8 cellular contexts compared by ENCODE assay signal in genomic region chrX:2610246-2611170, GRCh38.
DNase-seq lines count a peak whose midpoint lies in the region; ATAC-seq and TF ChIP-seq lines count a peak whose summit lies in the region.

No MANE protein-coding gene starts in this region.

- in situ Hi-C loops in GM13977 (cut with MboI; ENCODE audit: low pct_unique_long_range_greater_than_20kb, low sequenced_read_pairs, unreplicated experiment), result no loop called here

- H3K9me3 ChIP-seq in tibial artery, result no peaks in the 10 kb centered on the region

- H3K27ac ChIP-seq in tibial artery, result peak overlapping the region; percentile 72 to 83

- no peak for DNase-seq in activated T-cell treated with anti-CD3 and anti-CD28 coated beads, Interleukin-2, amount 50 U/mL, for 72 hours
- DNase-seq in activated T-cell treated with anti-CD3 and anti-CD28 coated beads for 4 hours (no peak), kidney epithelial cell (ENCODE audit: low read depth) (no peak), tibial artery (no peak), GM13977 (ENCODE audit: low spot score) (no peak), SKM-1 (lab: John Stamatoyannopoulos, UW; ENCODE audit: unreplicated experiment) (no peak), HUDEP-2 (lab: John Stamatoyannopoulos, UW; ENCODE audit: unreplicated experiment in 76 of 76) (no peak)
- DNase-seq in activated naive CD8-positive, alpha-beta T cell treated with anti-CD3 and anti-CD28 coated beads for 36 hours, result no peak

- no peak for TF ChIP-seq CTCF in kidney epithelial cell (IDR thresholded peaks at IDR 0.05; ENCODE audit: insufficient read depth, low read length, poor library complexity, severe bottlenecking)
- TF ChIP-seq CTCF in tibial artery (IDR thresholded peaks at IDR 0.05), result no peak
- no peak for TF ChIP-seq CTCF in GM13977 (IDR thresholded peaks at IDR 0.05; ENCODE audit: extremely low read depth, insufficient read depth, missing control alignments)

- H3K36me3 Mint-ChIP-seq in activated T-cell treated with anti-CD3 and anti-CD28 coated beads, Interleukin-2, amount 50 U/mL, for 72 hours (ENCODE audit: insufficient read depth in 2 of 2), result peaks cover 17 to 21% of the 10 kb centered on the region in 2 donors
- H3K36me3 Mint-ChIP-seq in activated naive CD8-positive, alpha-beta T cell treated with anti-CD3 and anti-CD28 coated beads for 36 hours, result peaks cover 53% of the 10 kb centered on the region

- no peaks in the 10 kb centered on the region for H3K27me3 Mint-ChIP-seq in activated T-cell treated with anti-CD3 and anti-CD28 coated beads, Interleukin-2, amount 50 U/mL, for 72 hours (ENCODE audit: low read depth)
- no peaks in the 10 kb centered on the region for H3K27me3 Mint-ChIP-seq in activated naive CD8-positive, alpha-beta T cell treated with anti-CD3 and anti-CD28 coated beads for 36 hours

- no peak for ATAC-seq in activated T-cell treated with anti-CD3 and anti-CD28 coated beads, Interleukin-2, amount 50 U/mL, for 72 hours (replicated peaks in 1 of 2)

- peaks cover 1% of the 10 kb centered on the region for H3K36me3 ChIP-seq in kidney epithelial cell (ENCODE audit: control insufficient read depth, insufficient read depth, low read length)
- no peaks in the 10 kb centered on the region for H3K36me3 ChIP-seq in tibial artery

- peak overlapping the region; percentile 65 for H3K4me3 ChIP-seq in kidney epithelial cell (ENCODE audit: low read depth, low read length)
- H3K4me3 ChIP-seq in tibial artery, result peak overlapping the region; percentile 71 to 82

- H3K9me3 Mint-ChIP-seq in activated T-cell treated with anti-CD3 and anti-CD28 coated beads, Interleukin-2, amount 50 U/mL, for 72 hours, result peaks cover 4 to 6% of the 10 kb centered on the region in 2 donors
- peaks cover 2% of the 10 kb centered on the region for H3K9me3 Mint-ChIP-seq in activated naive CD8-positive, alpha-beta T cell treated with anti-CD3 and anti-CD28 coated beads for 36 hours

- no peaks in the 10 kb centered on the region for H3K27me3 ChIP-seq in kidney epithelial cell (ENCODE audit: control insufficient read depth, insufficient read depth, low read length)
- H3K27me3 ChIP-seq in tibial artery, result no peaks in the 10 kb centered on the region

- H3K27ac Mint-ChIP-seq in activated T-cell treated with anti-CD3 and anti-CD28 coated beads, Interleukin-2, amount 50 U/mL, for 72 hours, result peak overlapping the region; percentile 95
- H3K27ac Mint-ChIP-seq in activated naive CD8-positive, alpha-beta T cell treated with anti-CD3 and anti-CD28 coated beads for 36 hours, result peak overlapping the region; percentile 52

- H3K4me1 ChIP-seq in tibial artery, result peaks cover 0 to 26% (median 7%) of the 10 kb centered on the region in 4 donors

- H3K4me1 Mint-ChIP-seq in activated T-cell treated with anti-CD3 and anti-CD28 coated beads, Interleukin-2, amount 50 U/mL, for 72 hours (ENCODE audit: low read depth), result peaks cover 78% of the 10 kb centered on the region
- H3K4me1 Mint-ChIP-seq in activated naive CD8-positive, alpha-beta T cell treated with anti-CD3 and anti-CD28 coated beads for 36 hours, result peaks cover 44% of the 10 kb centered on the region

- peak overlapping the region; percentile 93 to 95 for H3K4me3 Mint-ChIP-seq in activated T-cell treated with anti-CD3 and anti-CD28 coated beads, Interleukin-2, amount 50 U/mL, for 72 hours
- H3K4me3 Mint-ChIP-seq in activated naive CD8-positive, alpha-beta T cell treated with anti-CD3 and anti-CD28 coated beads for 36 hours, result peak overlapping the region; percentile 89

- intact Hi-C loops in tibial artery (cut with DNase I; ENCODE audit: low total_unique reads), result no loop called here
